In the genomic region with DNA sequence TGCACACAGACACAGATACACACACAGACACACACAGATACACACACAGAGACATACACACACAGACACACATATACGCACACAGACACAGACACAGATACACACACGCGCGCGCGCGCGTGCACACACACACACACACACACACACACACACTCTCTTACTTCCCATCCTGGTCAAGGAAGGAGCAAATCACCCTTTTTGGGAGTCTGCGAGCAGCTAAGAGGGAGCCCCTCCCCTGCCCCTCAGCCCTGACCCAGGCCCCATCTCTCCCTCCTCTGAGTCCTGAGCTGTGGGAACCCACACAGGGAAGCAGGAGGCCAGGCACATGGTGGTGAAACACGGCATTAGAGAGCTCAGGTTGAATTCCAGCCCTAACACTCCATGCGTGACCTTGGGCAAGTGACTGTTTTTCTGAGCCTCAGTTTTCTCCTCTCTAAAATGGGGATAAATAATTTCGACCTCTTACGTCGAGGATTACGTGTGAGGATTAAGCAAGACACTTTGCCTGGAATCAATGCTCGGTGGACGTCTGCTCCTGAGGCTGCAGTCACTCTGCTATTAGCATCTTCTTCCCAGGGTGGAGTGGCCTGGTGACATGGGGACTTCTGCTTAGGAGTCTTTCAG, we compare ENCODE assay signal across 6 cellular contexts.
DNase-seq lines count a peak whose midpoint lies in the region; ATAC-seq, FAIRE-seq and TF ChIP-seq lines count a peak whose summit lies in the region.
"Not testable (repeated sequence)": the region's sequence is repeated elsewhere in the genome, so short reads cannot be mapped to it uniquely, and the experiment has no call there.

No MANE protein-coding gene starts in this region.

- not testable (repeated sequence) for H3K23me2 ChIP-seq in H1 (ENCODE audit: low read depth, low read length)

- H3K36me3 Mint-ChIP-seq in astrocyte (ENCODE audit: low read depth, unreplicated experiment): not testable (repeated sequence)

- not testable (repeated sequence) for H3K23ac ChIP-seq in IMR-90 (ENCODE audit: low read depth, low read length); H1 (ENCODE audit: insufficient read length)

- not testable (repeated sequence) for H3K9me1 ChIP-seq in IMR-90 (ENCODE audit: insufficient read depth, low read length)

- not testable (repeated sequence) for TF ChIP-seq CTCF in IMR-90 (conservative IDR thresholded peaks at IDR 0.05; ENCODE audit: low read depth, low read length); OCI-LY3 (IDR thresholded peaks at IDR 0.05; ENCODE audit: low read depth, low read length); astrocyte (IDR thresholded peaks at IDR 0.05; ENCODE audit: insufficient read depth, low read depth, low read length); H1 (IDR thresholded peaks at IDR 0.05; ENCODE audit: control extremely low read depth in 1 of 3, insufficient read depth in 1 of 3, low read depth in 1 of 3, low read length in 3 of 3); HepG2 (CRISPR knock-in tag; IDR thresholded peaks at IDR 0.05); osteoblast (IDR thresholded peaks at IDR 0.05; ENCODE audit: extremely low read depth, low read depth, low read length)

- H2BK12ac ChIP-seq in H1 (ENCODE audit: low read depth, low read length): peak overlapping the region; percentile 3; the same call in 1 of the 2 replicates

- not testable (repeated sequence) for H2BK120ac ChIP-seq in IMR-90 (ENCODE audit: low read depth, low read length); H1 (replicated peaks; ENCODE audit: low read depth, low read length)

- not testable (repeated sequence) for H2BK15ac ChIP-seq in IMR-90 (ENCODE audit: low read depth, low read length)
- H2BK15ac ChIP-seq in H1 (ENCODE audit: low read length): peak overlapping the region; percentile 1; the same call in 1 of the 2 replicates

- H2AK5ac ChIP-seq in IMR-90 (ENCODE audit: low read depth, low read length) (peak overlapping the region; percentile 94; the same call in 1 of the 2 replicates), H1 (ENCODE audit: low read depth, low read length) (peak overlapping the region; percentile 11; the same call in 1 of the 2 replicates)

- H3K27me3 Mint-ChIP-seq in astrocyte (ENCODE audit: low read depth, unreplicated experiment): not testable (repeated sequence)

- not testable (repeated sequence) for H3K79me2 ChIP-seq in OCI-LY3 (ENCODE audit: low read length); astrocyte (ENCODE audit: insufficient read depth, low read length); H1 (ENCODE audit: control insufficient read depth in 1 of 2, insufficient read depth in 2 of 2, low read length in 2 of 2); HepG2 (ENCODE audit: insufficient read depth, low read length); osteoblast (ENCODE audit: insufficient read depth, low read length)

- H3K9ac ChIP-seq in IMR-90 (ENCODE audit: low read depth, low read length); H1 (replicated peaks in 1 of 4; ENCODE audit: extremely low read depth in 1 of 4, low read depth in 3 of 4, low read length in 3 of 4); HepG2 (ENCODE audit: insufficient read depth, low read depth, low read length): not testable (repeated sequence)
- H3K9ac ChIP-seq in OCI-LY3 (ENCODE audit: low read length) (peak overlapping the region; percentile 32; the same call in 1 of the 2 replicates), astrocyte (ENCODE audit: low read length) (peak overlapping the region; percentile 58)

- FAIRE-seq in astrocyte (lab: Jason Lieb, UNC); H1 (lab: Jason Lieb, UNC); HepG2 (lab: Jason Lieb, UNC): not testable (repeated sequence)

- H2BK5ac ChIP-seq in IMR-90 (ENCODE audit: low read depth, low read length, poor library complexity, severe bottlenecking): peak overlapping the region; percentile 83
- 0 out of 2 replicates have a peak overlapping the region, but pooled peaks have one; percentile 1 for H2BK5ac ChIP-seq in H1 (ENCODE audit: low read depth, low read length)

- WGBS in IMR-90 (ENCODE audit: extremely low coverage in 2 of 2, insufficient read length in 1 of 2), 2 experiments: 74% methylated on average over 7 of the region's 17 CpGs; no CpG with 5 or more reads in 1 of the 2 experiments
- WGBS in H1 (ENCODE audit: extremely low coverage in 1 of 2, insufficient coverage in 1 of 2, insufficient read length in 1 of 2, insufficient replicate concordance in 2 of 2, low coverage in 1 of 2, low lambda C conversion rate in 2 of 2, missing lambda C conversion rate in 1 of 2), 2 experiments: 85% methylated on average over 17 of the region's 17 CpGs; no CpG with 5 or more reads in 1 of the 2 experiments
- WGBS in HepG2 (ENCODE audit: low lambda C conversion rate): 56% methylated on average over 15 of the region's 17 CpGs

- H3K9me3 ChIP-seq in IMR-90 (ENCODE audit: control insufficient read depth, insufficient read depth, low read length); OCI-LY3 (ENCODE audit: insufficient read depth, low read length); astrocyte (ENCODE audit: insufficient read depth, low read depth, low read length); H1 (ENCODE audit: insufficient read depth in 2 of 2, low read depth in 1 of 2, low read length in 1 of 2); HepG2 (ENCODE audit: low read length); osteoblast (ENCODE audit: low read depth, low read length): not testable (repeated sequence)

- not testable (repeated sequence) for H3K79me1 ChIP-seq in IMR-90 (ENCODE audit: low read depth in 1 of 2, low read length in 2 of 2); H1 (ENCODE audit: low read depth, low read length)

- H3K27ac ChIP-seq in IMR-90 (ENCODE audit: insufficient read depth, low read length); astrocyte (ENCODE audit: low read depth, low read length); H1 (ENCODE audit: low read depth, low read length); HepG2 (ENCODE audit: extremely low read length, insufficient read depth, low read length); osteoblast (ENCODE audit: low read depth, low read length): not testable (repeated sequence)
- H3K27ac ChIP-seq in OCI-LY3 (ENCODE audit: low read length): peak overlapping the region; percentile 36

- not testable (repeated sequence) for H3K14ac ChIP-seq in IMR-90 (replicated peaks; ENCODE audit: low read depth, low read length); H1 (ENCODE audit: insufficient read length)

- H4K91ac ChIP-seq in IMR-90 (ENCODE audit: insufficient read depth, low read depth, low read length); H1 (replicated peaks; ENCODE audit: insufficient read length, low read length): not testable (repeated sequence)

- not testable (repeated sequence) for BruUV-seq in IMR-90 (replicated peaks; lab: Mats Ljungman, UMichigan); HepG2 (replicated peaks; lab: Mats Ljungman, UMichigan)

- not testable (repeated sequence) for H3K4me2 ChIP-seq in IMR-90 (ENCODE audit: low read depth, low read length); astrocyte (ENCODE audit: low read length); H1 (ENCODE audit: insufficient read depth in 1 of 2, low read depth in 2 of 2, low read length in 2 of 2); HepG2 (ENCODE audit: low read depth, low read length); osteoblast (ENCODE audit: insufficient read depth, low read length)
- peak overlapping the region; percentile 18; the same call in 1 of the 2 replicates for H3K4me2 ChIP-seq in OCI-LY3 (ENCODE audit: low read length)

- H3K56ac ChIP-seq in IMR-90 (ENCODE audit: extremely low read depth, insufficient read depth, low read length); H1 (replicated peaks; ENCODE audit: insufficient read length, low read depth, low read length): not testable (repeated sequence)

- not testable (repeated sequence) for DNase-seq in IMR-90; astrocyte (ENCODE audit: low read depth); H1 (ENCODE audit: low read depth in 1 of 2, low spot score in 2 of 2); HepG2 (ENCODE audit: low spot score)
- DNase-seq in osteoblast (ENCODE audit: insufficient read length, low spot score, missing footprints): peak; percentile 9

- not testable (repeated sequence) for ATAC-seq in IMR-90 (ENCODE audit: low read depth); HepG2

- in situ Hi-C loops in IMR-90 (cut with MboI; ENCODE audit: low sequenced_read_pairs); HepG2 (cut with HindIII; ENCODE audit: extremely low pct_ligation_motif_present, low pct_unique_long_range_greater_than_20kb): not testable (repeated sequence)

- not testable (repeated sequence) for H4K8ac ChIP-seq in IMR-90 (ENCODE audit: low read depth in 2 of 2, low read length in 2 of 2); H1 (ENCODE audit: extremely low read depth, insufficient read depth, low read length)

- dilution Hi-C loops in IMR-90 (cut with HindIII; ENCODE audit: low sequenced_read_pairs, unreplicated experiment): not testable (repeated sequence)

- H3K4me3 Mint-ChIP-seq in astrocyte (ENCODE audit: unreplicated experiment): not testable (repeated sequence)

- not testable (repeated sequence) for H3K4ac ChIP-seq in IMR-90 (ENCODE audit: low read depth, low read length); H1 (replicated peaks; ENCODE audit: insufficient read length, low read depth, low read length)

- not testable (repeated sequence) for TF ChIP-seq RAD21 in IMR-90 (IDR thresholded peaks at IDR 0.05; ENCODE audit: low read length); H1 (IDR thresholded peaks at IDR 0.05 in 1 of 2, conservative IDR thresholded peaks at IDR 0.05 in 1 of 2; ENCODE audit: low read depth in 2 of 2, low read length in 2 of 2); HepG2 (CRISPR knock-in tag; IDR thresholded peaks at IDR 0.05)

- H3K9me3 Mint-ChIP-seq in astrocyte (ENCODE audit: unreplicated experiment): not testable (repeated sequence)

- not testable (repeated sequence) for H3K36me3 ChIP-seq in IMR-90 (ENCODE audit: control insufficient read depth, insufficient read depth, low read length); OCI-LY3 (replicated peaks; ENCODE audit: low read depth, low read length); astrocyte (ENCODE audit: insufficient read depth, low read length); H1 (ENCODE audit: control insufficient read depth in 2 of 4, insufficient read depth in 4 of 4, low read length in 3 of 4); HepG2 (replicated peaks in 1 of 2; ENCODE audit: control insufficient read depth in 1 of 2, insufficient read depth in 2 of 2, low read length in 2 of 2); osteoblast (ENCODE audit: insufficient read depth, low read length)

- H3K18ac ChIP-seq in IMR-90 (ENCODE audit: low read depth, low read length); H1 (ENCODE audit: extremely low read depth, low read length): not testable (repeated sequence)

- H2AFZ ChIP-seq in IMR-90 (replicated peaks; ENCODE audit: low read length, poor library complexity); OCI-LY3 (ENCODE audit: low read depth, low read length); astrocyte (ENCODE audit: low read depth, low read length); H1 (ENCODE audit: low read length); HepG2 (ENCODE audit: low read length): not testable (repeated sequence)
- peak overlapping the region; percentile 29 for H2AFZ ChIP-seq in osteoblast (ENCODE audit: low read length)

- peak overlapping the region; percentile 55 for H2AK9ac ChIP-seq in IMR-90 (replicated peaks; ENCODE audit: low read depth, low read length, poor library complexity)

- not testable (repeated sequence) for H3K4me1 Mint-ChIP-seq in astrocyte (ENCODE audit: low read depth, unreplicated experiment)

- not testable (repeated sequence) for TF ChIP-seq EP300 in H1 (IDR thresholded peaks at IDR 0.05; ENCODE audit: borderline replicate concordance in 1 of 2, low read depth in 2 of 2, low read length in 2 of 2); HepG2 (IDR thresholded peaks at IDR 0.05; ENCODE audit: low read depth in 2 of 2, low read length in 2 of 2); HepG2 (CRISPR knock-in tag; IDR thresholded peaks at IDR 0.05; ENCODE audit: borderline replicate concordance)

- intact Hi-C loops in IMR-90 (cut with micrococcal nuclease); HepG2 (cut with micrococcal nuclease; ENCODE audit: unreplicated experiment): not testable (repeated sequence)

- not testable (repeated sequence) for H4K5ac ChIP-seq in IMR-90 (ENCODE audit: low read depth, low read length); H1 (ENCODE audit: insufficient read length, low read depth, low read length)

- CTCF ChIA-PET in IMR-90 (lab: Yijun Ruan, JAX); HepG2 (lab: Yijun Ruan, JAX; ENCODE audit: low intra/inter-chr PET ratio, low total read pairs): not testable (repeated sequence)
- CTCF ChIA-PET in H1 (lab: Charles Lee; ENCODE audit: partially characterized antibody): interaction anchor here (0.6 to 2.8 kb wide), 4 partner anchors 12 to 22 kb away, joined by 3 to 9 read pairs (median 4); no protein-coding TSS in a partner anchor

- H3K27ac Mint-ChIP-seq in astrocyte (ENCODE audit: unreplicated experiment): peak overlapping the region; percentile 72

- TF ChIP-seq POLR2A in IMR-90 (IDR thresholded peaks at IDR 0.05; ENCODE audit: low read depth, low read length); H1 (IDR thresholded peaks at IDR 0.05; ENCODE audit: control extremely low read depth in 1 of 2, low read depth in 2 of 2, low read length in 2 of 2); HepG2 (IDR thresholded peaks at IDR 0.05; ENCODE audit: insufficient read depth in 1 of 2, low read depth in 2 of 2, low read length in 2 of 2): not testable (repeated sequence)

- H3K4me1 ChIP-seq in IMR-90 (ENCODE audit: control insufficient read depth, insufficient read depth, low read length); H1 (replicated peaks in 1 of 4; ENCODE audit: control insufficient read depth in 3 of 4, insufficient read depth in 4 of 4, low read length in 3 of 4); HepG2 (ENCODE audit: insufficient read depth, low read length): not testable (repeated sequence)
- H3K4me1 ChIP-seq in OCI-LY3 (ENCODE audit: low read length): peaks cover 55% of the 10 kb centered on the region
- H3K4me1 ChIP-seq in astrocyte (ENCODE audit: insufficient read depth, low read length): peaks cover 26% of the 10 kb centered on the region
- peaks cover 15% of the 10 kb centered on the region for H3K4me1 ChIP-seq in osteoblast (ENCODE audit: insufficient read depth, low read length)

- H3K4me3 ChIP-seq in IMR-90 (ENCODE audit: insufficient read depth, low read depth, low read length); OCI-LY3 (ENCODE audit: low read length); astrocyte (ENCODE audit: insufficient read depth, low read depth, low read length); H1 (ENCODE audit: extremely low read depth in 1 of 4, insufficient read depth in 2 of 4, low read depth in 3 of 4, low read length in 4 of 4); HepG2 (replicated peaks in 1 of 3; ENCODE audit: insufficient read depth in 1 of 3, low read depth in 2 of 3, low read length in 3 of 3); osteoblast (ENCODE audit: insufficient read depth, low read length): not testable (repeated sequence)

- not testable (repeated sequence) for H3K27me3 ChIP-seq in IMR-90 (ENCODE audit: control insufficient read depth, insufficient read depth, low read length); OCI-LY3 (ENCODE audit: low read depth, low read length); astrocyte (ENCODE audit: insufficient read depth, low read length); H1 (replicated peaks in 1 of 4; ENCODE audit: control insufficient read depth in 3 of 4, extremely low read depth in 1 of 4, insufficient read depth in 3 of 4, low read length in 3 of 4); HepG2 (ENCODE audit: control insufficient read depth in 1 of 2, insufficient read depth in 2 of 2, low read length in 2 of 2); osteoblast (ENCODE audit: insufficient read depth, low read length)

- not testable (repeated sequence) for H2BK20ac ChIP-seq in IMR-90 (ENCODE audit: low read depth, low read length); H1 (ENCODE audit: low read length)

- H4K20me1 ChIP-seq in IMR-90 (ENCODE audit: insufficient read depth, low read length); OCI-LY3 (ENCODE audit: insufficient read depth, low read length); astrocyte (ENCODE audit: insufficient read depth, low read length); H1 (replicated peaks in 1 of 2; ENCODE audit: control insufficient read depth in 1 of 2, insufficient read depth in 2 of 2, low read length in 2 of 2); HepG2 (ENCODE audit: insufficient read depth, low read length); osteoblast (ENCODE audit: insufficient read depth, low read length): not testable (repeated sequence)

- POLR2A ChIA-PET in IMR-90 (lab: Charles Lee; ENCODE audit: unreplicated experiment); H1 (lab: Charles Lee; ENCODE audit: partially characterized antibody); HepG2 (lab: Yijun Ruan, JAX): not testable (repeated sequence)
